11 cellular contexts compared by ENCODE assay signal in the genomic region with DNA sequence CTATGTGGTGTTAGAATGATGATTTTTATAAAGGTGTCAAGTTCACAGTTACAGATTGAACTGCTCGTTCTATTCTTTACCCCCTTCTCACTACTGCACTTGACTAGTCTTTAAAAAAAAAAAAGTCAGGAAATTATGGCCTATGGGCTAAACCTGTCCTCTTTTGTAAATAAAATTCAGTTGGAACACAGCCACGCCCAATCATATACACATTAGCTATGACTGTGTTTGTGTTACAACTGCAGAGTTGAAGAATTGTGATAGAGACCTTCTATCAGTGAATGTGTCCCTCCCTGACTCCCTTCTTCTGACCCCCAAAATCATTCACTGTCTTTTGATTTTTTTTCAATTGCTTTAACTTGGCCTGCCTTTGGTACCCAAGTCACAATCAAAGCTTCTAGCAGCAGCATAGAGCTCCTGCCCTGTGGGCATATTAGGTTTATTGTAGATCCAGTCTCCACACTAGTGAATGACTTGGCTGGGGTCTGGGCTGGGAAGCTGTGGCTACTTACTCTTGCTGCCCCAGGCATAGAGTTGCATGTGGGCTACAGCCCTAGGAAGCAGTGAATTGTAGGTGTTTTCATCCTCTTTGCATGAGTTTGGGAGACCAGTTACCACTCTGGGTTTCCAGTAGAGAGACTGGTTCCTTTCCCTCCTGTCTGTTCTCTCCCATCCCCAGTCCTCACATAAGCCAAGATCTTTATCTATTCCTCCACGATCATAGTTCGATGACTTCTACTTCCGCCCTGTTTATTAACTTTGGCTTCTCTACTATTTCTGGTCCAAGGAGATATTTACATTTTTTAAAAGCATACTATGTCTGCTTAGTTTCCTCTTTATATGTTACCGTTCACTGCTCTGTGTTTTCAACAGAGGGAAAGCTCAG.
"Had no signal": no experiment of that assay in that cellular context is flagged by ENCODE, and none has a peak within 500 bp of the region (broad histone marks: within the 10 kb centered on the region; RNA-seq: fewer than 3 reads in every experiment).

No MANE protein-coding gene starts in this region.

- H3K27me3 ChIP-seq: ascending aorta, esophagus squamous epithelium, foreskin keratinocyte, left lung, stomach had no signal

- H3K9me3 ChIP-seq: ascending aorta, esophagus squamous epithelium, left lung, stomach, thoracic aorta had no signal

- H3K36me3 ChIP-seq: ascending aorta, esophagus squamous epithelium, left lung, stomach, thoracic aorta had no signal

- H3K4me1 ChIP-seq: ascending aorta, esophagus squamous epithelium, foreskin keratinocyte, left lung had no signal

- DNase-seq: activated CD4-positive, alpha-beta memory T cell treated with anti-CD3 and anti-CD28 coated beads for 36 hours; activated CD4-positive, alpha-beta T cell treated with anti-CD3 and anti-CD28 coated beads for 1 hour; activated naive CD8-positive, alpha-beta T cell treated with anti-CD3 and anti-CD28 coated beads, Interleukin-2, amount 50 U/mL, for 24 hours; activated T-cell treated with anti-CD3 and anti-CD28 coated beads, Interleukin-2, amount 50 U/mL, for 72 hours; esophagus squamous epithelium; foreskin keratinocyte; head of caudate nucleus; left lung; stomach had no signal

- H3K27ac ChIP-seq: ascending aorta, esophagus squamous epithelium, foreskin keratinocyte, left lung, stomach, thoracic aorta had no signal

- H3K4me3 ChIP-seq: ascending aorta, esophagus squamous epithelium, left lung, stomach, thoracic aorta had no signal
